17 cellular contexts compared by ENCODE assay signal in the genomic region with DNA sequence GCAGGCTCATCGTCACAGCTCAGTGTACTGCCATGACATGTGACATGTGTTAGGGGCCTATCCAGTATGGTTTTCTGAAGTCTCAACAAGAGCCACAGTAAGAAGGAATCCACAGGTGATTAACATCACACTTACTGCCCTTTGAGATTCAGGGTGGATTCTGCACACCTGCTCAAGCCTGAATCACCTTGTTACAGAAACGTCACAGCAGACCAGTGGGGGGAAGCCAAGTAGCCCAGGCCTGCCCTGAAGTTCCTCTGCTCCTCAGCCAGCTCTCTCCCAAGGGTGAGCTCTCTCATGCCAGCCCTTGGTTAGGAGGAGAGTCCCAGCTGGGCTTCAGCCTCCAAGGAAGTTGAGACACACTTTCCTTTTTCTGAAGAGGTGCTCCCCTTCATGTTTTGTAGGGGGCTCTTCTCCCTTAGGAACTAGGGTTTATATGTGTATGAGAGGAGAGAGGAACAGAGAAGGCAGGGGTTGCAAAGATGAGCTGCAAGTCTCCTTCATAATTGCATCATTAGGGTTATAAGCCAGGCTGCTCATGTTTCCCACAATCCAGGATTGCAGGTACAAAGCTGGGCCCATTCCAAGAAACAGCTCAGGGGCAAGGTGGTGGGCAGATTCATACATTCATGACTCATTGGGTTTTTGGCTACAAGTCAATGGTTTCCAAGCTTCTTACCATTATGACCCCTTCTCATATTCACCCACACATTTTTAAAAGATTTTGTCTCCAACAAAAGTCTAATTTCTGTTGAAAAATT. TPM values are rescaled to one million over a fixed set of nuclear protein-coding genes. Genes with fewer than 3 reads are reported as not detected.
A peak's percentile ranks its signal among the peaks of the same experiment; 100 is the strongest.
DNase-seq lines count a peak whose midpoint lies in the region; ATAC-seq and TF ChIP-seq lines count a peak whose summit lies in the region.
"Had no signal": no experiment of that assay in that cellular context is flagged by ENCODE, and none has a peak within 500 bp of the region (broad histone marks: within the 10 kb centered on the region; RNA-seq: fewer than 3 reads in every experiment).

No MANE protein-coding gene starts in this region.

- CTCF ChIA-PET in activated CD8-positive, alpha-beta T cell treated with anti-CD3 and anti-CD28 coated beads for 36 hours (lab: Charles Lee), result interaction anchor here (1.2 to 1.6 kb wide), 2 partner anchors 12 to 70 kb away, joined by 3 to 6 read pairs; no protein-coding TSS in a partner anchor
- CTCF ChIA-PET in activated CD8-positive, alpha-beta T cell treated with anti-CD3 and anti-CD28 coated beads, Interleukin-2, amount 10 ng/mL, durations not matched to agents 7 days and 5 days (lab: Charles Lee), result interaction anchor here (1.0 to 1.5 kb wide), 2 partner anchors 11 to 70 kb away, joined by 3 read pairs; partner anchors contain the start of genes GSS and MYH7B
- CTCF ChIA-PET in PC-9 (lab: Charles Lee), result interaction anchor here (0.5 to 0.6 kb wide), 2 partner anchors 41 to 175 kb away, joined by 4 to 11 read pairs; no protein-coding TSS in a partner anchor
- CTCF ChIA-PET in CD8-positive, alpha-beta memory T cell (lab: Charles Lee), result interaction anchor here (1.0 kb wide), 1 partner anchor 12 kb away, joined by 3 read pairs; the partner anchor contains the start of genes GSS and MYH7B

- H3K27ac Mint-ChIP-seq in activated CD8-positive, alpha-beta T cell treated with anti-CD3 and anti-CD28 coated beads for 36 hours, result peak overlapping the region; percentile 47
- no peak overlapping the region for H3K27ac Mint-ChIP-seq in activated CD8-positive, alpha-beta T cell treated with anti-CD3 and anti-CD28 coated beads, Interleukin-2, amount 10 ng/mL, durations not matched to agents 7 days and 5 days
- H3K27ac Mint-ChIP-seq in CD8-positive, alpha-beta memory T cell, result no peak overlapping the region
- H3K27ac Mint-ChIP-seq: activated T-helper 2 cell treated with anti-CD3 and anti-CD28 coated beads, Interferon-gamma antibody, Interleukin-2, Interleukin-4, amounts not matched to agents 10 μg/mL and 5 μg/mL and 100 μg/mL, durations not matched to agents 14 hours and 24 hours and 36 hours; T-helper 1 cell treated with Interleukin-12 subunit alpha and Interleukin-12 subunit beta and Interleukin-4 antibody, amounts not matched to agents 30 μg/mL and 1 μg/mL, for 36 hours; WTC11 had no signal

- H3F3A ChIP-seq in PC-9 (ENCODE audit: insufficient read depth, low read depth), result peaks cover 46% of the 10 kb centered on the region

- H4K20me1 ChIP-seq in PC-9 (ENCODE audit: insufficient read depth), result no peaks in the 10 kb centered on the region

- no peak for DNase-seq in activated CD8-positive, alpha-beta T cell treated with anti-CD3 and anti-CD28 coated beads for 36 hours
- DNase-seq in activated CD8-positive, alpha-beta T cell treated with anti-CD3 and anti-CD28 coated beads, Interleukin-2, amount 10 ng/mL, durations not matched to agents 7 days and 5 days, result no peak
- DNase-seq in PC-9, result peak; percentile 67 to 87
- DNase-seq in epithelial cell of esophagus (ENCODE audit: low read depth), result peak; percentile 95
- DNase-seq in skeletal muscle cell (ENCODE audit: low read depth), result peak; percentile 53
- no peak for DNase-seq in NCI-H510A treated with DMSO at 0.1 percent for 48 hours (lab: John Stamatoyannopoulos, UW)
- DNase-seq in CD8-positive, alpha-beta memory T cell, result no peak
- DNase-seq: activated CD8-positive, alpha-beta memory T cell treated with anti-CD3 and anti-CD28 coated beads for 24 hours; amniotic stem cell; left ventricle myocardium superior had no signal

- no peak overlapping the region for H3K4me3 Mint-ChIP-seq in activated CD8-positive, alpha-beta T cell treated with anti-CD3 and anti-CD28 coated beads for 36 hours
- H3K4me3 Mint-ChIP-seq in activated CD8-positive, alpha-beta T cell treated with anti-CD3 and anti-CD28 coated beads, Interleukin-2, amount 10 ng/mL, durations not matched to agents 7 days and 5 days, result no peak overlapping the region
- no peak overlapping the region for H3K4me3 Mint-ChIP-seq in CD8-positive, alpha-beta memory T cell
- H3K4me3 Mint-ChIP-seq: CD14-positive monocyte; T-helper 1 cell treated with Interleukin-12 subunit alpha and Interleukin-12 subunit beta and Interleukin-4 antibody, amounts not matched to agents 30 μg/mL and 1 μg/mL, for 36 hours; WTC11 had no signal

- POLR2A ChIA-PET in activated CD8-positive, alpha-beta T cell treated with anti-CD3 and anti-CD28 coated beads for 36 hours (lab: Charles Lee), result interaction anchor here (0.9 kb wide), 1 partner anchor 14 kb away, joined by 3 read pairs; no protein-coding TSS in a partner anchor
- POLR2A ChIA-PET in activated CD8-positive, alpha-beta T cell treated with anti-CD3 and anti-CD28 coated beads, Interleukin-2, amount 10 ng/mL, durations not matched to agents 7 days and 5 days (lab: Charles Lee), result interaction anchor here (1.0 kb wide), 1 partner anchor 70 kb away, joined by 4 read pairs; no protein-coding TSS in a partner anchor
- POLR2A ChIA-PET in PC-9 (lab: Charles Lee; ENCODE audit: unreplicated experiment), result interaction anchor here (1.0 to 1.1 kb wide), 2 partner anchors 12 to 67 kb away, joined by 3 to 11 read pairs; partner anchors contain the start of genes GSS and MYH7B
- POLR2A ChIA-PET in CD8-positive, alpha-beta memory T cell (lab: Charles Lee), result no interaction called here

- H3K36me3 Mint-ChIP-seq in activated CD8-positive, alpha-beta T cell treated with anti-CD3 and anti-CD28 coated beads for 36 hours (ENCODE audit: low read depth), result peaks cover 26% of the 10 kb centered on the region
- H3K36me3 Mint-ChIP-seq in activated CD8-positive, alpha-beta T cell treated with anti-CD3 and anti-CD28 coated beads, Interleukin-2, amount 10 ng/mL, durations not matched to agents 7 days and 5 days (ENCODE audit: low read depth), result peaks cover 43% of the 10 kb centered on the region
- H3K36me3 Mint-ChIP-seq in CD8-positive, alpha-beta memory T cell, result peaks cover 0 to 69% (median 21%) of the 10 kb centered on the region in 3 donors

- H3K9me2 ChIP-seq in PC-9 (ENCODE audit: insufficient read depth), result no peaks in the 10 kb centered on the region

- H3K9me3 Mint-ChIP-seq in activated CD8-positive, alpha-beta T cell treated with anti-CD3 and anti-CD28 coated beads for 36 hours, result no peaks in the 10 kb centered on the region
- no peaks in the 10 kb centered on the region for H3K9me3 Mint-ChIP-seq in activated CD8-positive, alpha-beta T cell treated with anti-CD3 and anti-CD28 coated beads, Interleukin-2, amount 10 ng/mL, durations not matched to agents 7 days and 5 days (ENCODE audit: insufficient read depth)
- H3K9me3 Mint-ChIP-seq in CD8-positive, alpha-beta memory T cell, result no peaks in the 10 kb centered on the region
- H3K9me3 Mint-ChIP-seq: activated T-helper 2 cell treated with anti-CD3 and anti-CD28 coated beads, Interferon-gamma antibody, Interleukin-2, Interleukin-4, amounts not matched to agents 10 μg/mL and 5 μg/mL and 100 μg/mL, durations not matched to agents 14 hours and 24 hours and 36 hours; CD14-positive monocyte; T-helper 1 cell treated with Interleukin-12 subunit alpha and Interleukin-12 subunit beta and Interleukin-4 antibody, amounts not matched to agents 30 μg/mL and 1 μg/mL, for 36 hours; WTC11 had no signal

- H3K36me3 ChIP-seq in PC-9 (ENCODE audit: low read depth), result peaks cover 41% of the 10 kb centered on the region
- peaks cover 20% of the 10 kb centered on the region for H3K36me3 ChIP-seq in CD8-positive, alpha-beta memory T cell (ENCODE audit: insufficient read depth, low read length)

- TSS peak; percentile 23 for BruUV-seq in PC-9 (replicated peaks; lab: Mats Ljungman, UMichigan)

- intact Hi-C loops in activated CD8-positive, alpha-beta T cell treated with anti-CD3 and anti-CD28 coated beads for 36 hours (cut with micrococcal nuclease), result no loop called here
- intact Hi-C loops in PC-9 (cut with micrococcal nuclease; ENCODE audit: unreplicated experiment), result loop anchor here (2.0 to 5.0 kb wide), 2 partner anchors 15 to 67 kb away; partner anchors contain the start of gene ACSS2

- no peak overlapping the region for H2AFZ ChIP-seq in PC-9

- no peaks in the 10 kb centered on the region for H3K27me3 ChIP-seq in PC-9 (ENCODE audit: insufficient read depth, low read depth)
- H3K27me3 ChIP-seq in CD8-positive, alpha-beta memory T cell (ENCODE audit: insufficient read depth, low read length, poor library complexity, severe bottlenecking), result no peaks in the 10 kb centered on the region
- H3K27me3 ChIP-seq: right atrium auricular region had no signal

- no peaks in the 10 kb centered on the region for H3K9me3 ChIP-seq in PC-9 (ENCODE audit: insufficient read depth, low read depth)
- H3K9me3 ChIP-seq in CD8-positive, alpha-beta memory T cell (ENCODE audit: low read length), result no peaks in the 10 kb centered on the region
- H3K9me3 ChIP-seq: right atrium auricular region had no signal

- TF ChIP-seq CTCF in activated CD8-positive, alpha-beta T cell treated with anti-CD3 and anti-CD28 coated beads for 36 hours (IDR thresholded peaks at IDR 0.05), result no peak
- no peak for TF ChIP-seq CTCF in PC-9 (conservative IDR thresholded peaks at IDR 0.05)
- no peak for TF ChIP-seq CTCF in epithelial cell of esophagus (IDR thresholded peaks at IDR 0.05; ENCODE audit: insufficient read depth, low read depth, low read length, missing control alignments)

- H3K4me1 Mint-ChIP-seq in activated CD8-positive, alpha-beta T cell treated with anti-CD3 and anti-CD28 coated beads for 36 hours (ENCODE audit: low read depth), result peaks cover 6% of the 10 kb centered on the region
- no peaks in the 10 kb centered on the region for H3K4me1 Mint-ChIP-seq in activated CD8-positive, alpha-beta T cell treated with anti-CD3 and anti-CD28 coated beads, Interleukin-2, amount 10 ng/mL, durations not matched to agents 7 days and 5 days (ENCODE audit: low read depth)
- peaks cover 0 to 2% (median 0%) of the 10 kb centered on the region in 3 donors for H3K4me1 Mint-ChIP-seq in CD8-positive, alpha-beta memory T cell
- H3K4me1 Mint-ChIP-seq: WTC11 had no signal

- peak overlapping the region; percentile 97 for H3K27ac ChIP-seq in PC-9
- no peak overlapping the region for H3K27ac ChIP-seq in CD8-positive, alpha-beta memory T cell (ENCODE audit: low read depth, low read length)
- H3K27ac ChIP-seq: right atrium auricular region had no signal

- peaks cover 63% of the 10 kb centered on the region for H3K4me1 ChIP-seq in PC-9 (replicated peaks; ENCODE audit: insufficient read depth)
- no peaks in the 10 kb centered on the region for H3K4me1 ChIP-seq in CD8-positive, alpha-beta memory T cell (ENCODE audit: insufficient read depth, low read length)

- peaks cover 2% of the 10 kb centered on the region; the same call in 1 of the 2 replicates for H3K79me2 ChIP-seq in PC-9 (ENCODE audit: low read depth)

- no peaks in the 10 kb centered on the region for H3K27me3 Mint-ChIP-seq in activated CD8-positive, alpha-beta T cell treated with anti-CD3 and anti-CD28 coated beads for 36 hours
- no peaks in the 10 kb centered on the region for H3K27me3 Mint-ChIP-seq in activated CD8-positive, alpha-beta T cell treated with anti-CD3 and anti-CD28 coated beads, Interleukin-2, amount 10 ng/mL, durations not matched to agents 7 days and 5 days (ENCODE audit: low read depth)
- H3K27me3 Mint-ChIP-seq in CD8-positive, alpha-beta memory T cell, result no peaks in the 10 kb centered on the region

- peak overlapping the region; percentile 66 for H3K4me2 ChIP-seq in PC-9

- no peak for TF ChIP-seq POLR2A in GM18505 (IDR thresholded peaks at IDR 0.05; ENCODE audit: borderline replicate concordance, extremely low read depth, insufficient read depth, insufficient read length)

- no peak for ATAC-seq in activated CD8-positive, alpha-beta T cell treated with anti-CD3 and anti-CD28 coated beads for 36 hours
- ATAC-seq in activated CD8-positive, alpha-beta T cell treated with anti-CD3 and anti-CD28 coated beads, Interleukin-2, amount 10 ng/mL, durations not matched to agents 7 days and 5 days, result no peak
- no peak for ATAC-seq in GM18505 (IDR thresholded peaks at IDR 0.05; ENCODE audit: unreplicated experiment)
- ATAC-seq: HepG2, left ventricle myocardium superior, WTC11 had no signal

- no peak overlapping the region; the same call in 1 of the 2 replicates for H3K4me3 ChIP-seq in PC-9
- no peak overlapping the region for H3K4me3 ChIP-seq in epithelial cell of esophagus (ENCODE audit: low read length)
- H3K4me3 ChIP-seq in skeletal muscle cell (ENCODE audit: low read depth, low read length), result no peak overlapping the region
- H3K4me3 ChIP-seq in CD8-positive, alpha-beta memory T cell (ENCODE audit: low read length), result no peak overlapping the region
- H3K4me3 ChIP-seq: right atrium auricular region had no signal

RNA-seq across cellular contexts. Expression of gene GSS, which starts 11.6 kb away (rescaled TPM):
- total RNA-seq in activated CD8-positive, alpha-beta T cell treated with anti-CD3 and anti-CD28 coated beads for 36 hours, result 10 to 100 TPM; 50.9 to 52.7 TPM
- 10 to 100 TPM; 55.1 to 55.6 TPM for total RNA-seq in activated CD8-positive, alpha-beta T cell treated with anti-CD3 and anti-CD28 coated beads, Interleukin-2, amount 10 ng/mL, durations not matched to agents 7 days and 5 days
- total RNA-seq in PC-9 (2021), result 131 and 138 TPM in 2 replicates
- total RNA-seq in CD8-positive, alpha-beta memory T cell, result 10 to 100 TPM; 63.0 to 65.2 TPM
- polyA plus RNA-seq in CD8-positive, alpha-beta memory T cell, result 38.8 TPM

RNA-seq across cellular contexts. Expression of gene MYH7B, which starts 11.7 kb away (rescaled TPM):
- under 1 TPM; 0.22 to 0.38 TPM for total RNA-seq in activated CD8-positive, alpha-beta T cell treated with anti-CD3 and anti-CD28 coated beads for 36 hours
- total RNA-seq in activated CD8-positive, alpha-beta T cell treated with anti-CD3 and anti-CD28 coated beads, Interleukin-2, amount 10 ng/mL, durations not matched to agents 7 days and 5 days, result under 1 TPM; 0.13 to 0.26 TPM
- 1.0 and 2.3 TPM in 2 replicates for total RNA-seq in PC-9 (2021)
- total RNA-seq in CD8-positive, alpha-beta memory T cell, result under 1 TPM; 0.16 to 0.48 TPM
- 0.26 TPM for polyA plus RNA-seq in CD8-positive, alpha-beta memory T cell
- polyA plus RNA-seq: CD14-positive monocyte had no signal

Comparison
In these comparisons a context has a peak if more than half of its experiments do, and no peak if none do; other contexts are left out.
1. DNase-seq: peak in PC-9 (2 of 2), epithelial cell of esophagus (single experiment) and skeletal muscle cell (single experiment); none in activated CD8-positive, alpha-beta T cell treated with anti-CD3 and anti-CD28 coated beads for 36 hours (single experiment), activated CD8-positive, alpha-beta T cell treated with anti-CD3 and anti-CD28 coated beads, Interleukin-2, amount 10 ng/mL, durations not matched to agents 7 days and 5 days (single experiment), NCI-H510A treated with DMSO at 0.1 percent for 48 hours (single experiment) and CD8-positive, alpha-beta memory T cell (0 of 5).